Comparison of ENCODE assay signal across 13 cellular contexts in genomic region chr10:98316661-98317060, GRCh38. TPM values are rescaled to one million over a fixed set of nuclear protein-coding genes. Genes with fewer than 3 reads are reported as not detected.
DNase-seq lines count a peak whose midpoint lies in the region; ATAC-seq and TF ChIP-seq lines count a peak whose summit lies in the region.
"Had no signal": no experiment of that assay in that cellular context is flagged by ENCODE, and none has a peak within 500 bp of the region (broad histone marks: within the 10 kb centered on the region; RNA-seq: fewer than 3 reads in every experiment).

No MANE protein-coding gene starts in this region.

- DNase-seq in Daoy (ENCODE audit: low read depth), result peak; percentile 50
- DNase-seq in PC-9, result peak in 1 of 2 experiments; percentile 43
- DNase-seq in fibroblast of gingiva (ENCODE audit: low read depth), result peak; percentile 29
- DNase-seq in neural progenitor cell (ENCODE audit: low spot score), result no peak
- no peak for DNase-seq in GDM1 (lab: John Stamatoyannopoulos, UW)
- no peak for DNase-seq in NCI-H774 (lab: John Stamatoyannopoulos, UW)
- DNase-seq in substantia nigra (lab: John Stamatoyannopoulos, UW), result no peak
- DNase-seq: Calu3, NCI-H1105 had no signal

- H3K4me1 Mint-ChIP-seq in neural progenitor cell, result peaks cover 12% of the 10 kb centered on the region

- H3K4me3 ChIP-seq in PC-9 (no peak overlapping the region), neural progenitor cell (no peak overlapping the region)

- H3K4me1 ChIP-seq in PC-9 (replicated peaks; ENCODE audit: insufficient read depth) (peaks cover 47% of the 10 kb centered on the region), neural progenitor cell (no peaks in the 10 kb centered on the region)

- peak overlapping the region; percentile 69 for H3K27ac Mint-ChIP-seq in neural progenitor cell
- H3K27ac Mint-ChIP-seq: natural killer cell treated with Interleukin-12 subunit alpha and Interleukin-12 subunit beta and Interleukin-15 and Interleukin-18, amount 100 ng/mL, for 72 hours; T-helper 2 cell treated with Interferon-gamma antibody and Interleukin-4, amounts not matched to agents 5 μg/mL and 100 μg/mL, for 36 hours had no signal

- H3K4me3 Mint-ChIP-seq in neural progenitor cell, result no peak overlapping the region
- H3K4me3 Mint-ChIP-seq: natural killer cell treated with Interleukin-12 subunit alpha and Interleukin-12 subunit beta and Interleukin-15 and Interleukin-18, amount 100 ng/mL, for 72 hours; T-helper 2 cell treated with Interferon-gamma antibody and Interleukin-4, amounts not matched to agents 5 μg/mL and 100 μg/mL, for 36 hours had no signal

- TF ChIP-seq CTCF in PC-9 (conservative IDR thresholded peaks at IDR 0.05) (no peak), neural progenitor cell (IDR thresholded peaks at IDR 0.05) (no peak)

- POLR2A ChIA-PET in PC-9 (lab: Charles Lee; ENCODE audit: unreplicated experiment), result interaction anchor here (0.6 to 0.7 kb wide), 2 partner anchors 14 to 185 kb away, joined by 3 read pairs; no protein-coding TSS in a partner anchor

- 0 out of 2 replicates have a peak overlapping the region, but pooled peaks have one; percentile 18 for H3K27ac ChIP-seq in PC-9
- no peak overlapping the region for H3K27ac ChIP-seq in neural progenitor cell
- H3K27ac ChIP-seq in substantia nigra (ENCODE audit: low read depth, low read length, poor library complexity, severe bottlenecking), result no peak overlapping the region

- no peaks in the 10 kb centered on the region for H3K9me2 ChIP-seq in PC-9 (ENCODE audit: insufficient read depth)

- H2AFZ ChIP-seq in PC-9 (no peak overlapping the region), neural progenitor cell (replicated peaks) (no peak overlapping the region)

- H3K27me3 ChIP-seq in PC-9 (ENCODE audit: insufficient read depth, low read depth) (no peaks in the 10 kb centered on the region), neural progenitor cell (no peaks in the 10 kb centered on the region)

- no TSS peak for BruUV-seq in PC-9 (replicated peaks; lab: Mats Ljungman, UMichigan)

- H3K79me2 ChIP-seq in PC-9 (ENCODE audit: low read depth) (no peaks in the 10 kb centered on the region), neural progenitor cell (ENCODE audit: low read depth) (no peaks in the 10 kb centered on the region)

- H3K9ac ChIP-seq in neural progenitor cell, result no peak overlapping the region

- H3K27me3 Mint-ChIP-seq in neural progenitor cell (ENCODE audit: insufficient read depth, low read depth), result no peaks in the 10 kb centered on the region

- no peaks in the 10 kb centered on the region for H3K9me3 Mint-ChIP-seq in neural progenitor cell
- H3K9me3 Mint-ChIP-seq: natural killer cell treated with Interleukin-12 subunit alpha and Interleukin-12 subunit beta and Interleukin-15 and Interleukin-18, amount 100 ng/mL, for 72 hours; T-helper 2 cell treated with Interferon-gamma antibody and Interleukin-4, amounts not matched to agents 5 μg/mL and 100 μg/mL, for 36 hours had no signal

- peak overlapping the region; percentile 41 for H3K4me2 ChIP-seq in PC-9
- H3K4me2 ChIP-seq in neural progenitor cell, result no peak overlapping the region

- H3K9me3 ChIP-seq in PC-9 (ENCODE audit: insufficient read depth, low read depth) (no peaks in the 10 kb centered on the region), neural progenitor cell (ENCODE audit: low read depth) (no peaks in the 10 kb centered on the region)

- peaks cover 20% of the 10 kb centered on the region; the same call in 1 of the 2 replicates for H3F3A ChIP-seq in PC-9 (ENCODE audit: insufficient read depth, low read depth)
- no peaks in the 10 kb centered on the region for H3F3A ChIP-seq in neural progenitor cell (ENCODE audit: low read depth)

- intact Hi-C loops in PC-9 (cut with micrococcal nuclease; ENCODE audit: unreplicated experiment), result no loop called here

- CTCF ChIA-PET in PC-9 (lab: Charles Lee), result no interaction called here

- no peaks in the 10 kb centered on the region for H3K36me3 Mint-ChIP-seq in neural progenitor cell
- H3K36me3 Mint-ChIP-seq: natural killer cell treated with Interleukin-12 subunit alpha and Interleukin-12 subunit beta and Interleukin-15 and Interleukin-18, amount 100 ng/mL, for 72 hours had no signal

- H3K36me3 ChIP-seq in PC-9 (ENCODE audit: low read depth) (no peaks in the 10 kb centered on the region), neural progenitor cell (no peaks in the 10 kb centered on the region)

- H4K20me1 ChIP-seq in PC-9 (ENCODE audit: insufficient read depth), result no peaks in the 10 kb centered on the region
- H4K20me1 ChIP-seq in neural progenitor cell (ENCODE audit: low read depth), result no peaks in the 10 kb centered on the region

- ATAC-seq in HG03095 (IDR thresholded peaks at IDR 0.05; ENCODE audit: unreplicated experiment), result no peak
- ATAC-seq: natural killer cell treated with Interleukin-12 subunit alpha and Interleukin-12 subunit beta and Interleukin-15 and Interleukin-18, amount 100 ng/mL, for 72 hours had no signal

RNA-seq across cellular contexts. Expression of gene LOXL4, which starts 48.7 kb away (rescaled TPM):
- 0.97 and 1.3 TPM in 2 replicates for total RNA-seq in Daoy (2014; rRNA removed; shearing (Covaris generic))
- 2.5 and 3.5 TPM in 2 replicates for total RNA-seq in PC-9 (2021)
- total RNA-seq in neural progenitor cell (ENCODE audit: low replicate concordance), result 0.77 and 0.92 TPM in 2 replicates
- total RNA-seq: activated CD8-positive, alpha-beta memory T cell treated with anti-CD3 and anti-CD28 coated beads for 36 hours; natural killer cell treated with Interleukin-12 subunit alpha and Interleukin-12 subunit beta and Interleukin-15 and Interleukin-18, amount 100 ng/mL, for 72 hours had no signal

Comparison
In these comparisons a context has a peak if more than half of its experiments do, and no peak if none do; other contexts are left out.
1. DNase-seq: peak in Daoy (single experiment) and fibroblast of gingiva (single experiment); none in neural progenitor cell (single experiment), GDM1 (single experiment), NCI-H774 (single experiment) and substantia nigra (0 of 49).